ENCODE assay signal across 9 cellular contexts in the genomic region with DNA sequence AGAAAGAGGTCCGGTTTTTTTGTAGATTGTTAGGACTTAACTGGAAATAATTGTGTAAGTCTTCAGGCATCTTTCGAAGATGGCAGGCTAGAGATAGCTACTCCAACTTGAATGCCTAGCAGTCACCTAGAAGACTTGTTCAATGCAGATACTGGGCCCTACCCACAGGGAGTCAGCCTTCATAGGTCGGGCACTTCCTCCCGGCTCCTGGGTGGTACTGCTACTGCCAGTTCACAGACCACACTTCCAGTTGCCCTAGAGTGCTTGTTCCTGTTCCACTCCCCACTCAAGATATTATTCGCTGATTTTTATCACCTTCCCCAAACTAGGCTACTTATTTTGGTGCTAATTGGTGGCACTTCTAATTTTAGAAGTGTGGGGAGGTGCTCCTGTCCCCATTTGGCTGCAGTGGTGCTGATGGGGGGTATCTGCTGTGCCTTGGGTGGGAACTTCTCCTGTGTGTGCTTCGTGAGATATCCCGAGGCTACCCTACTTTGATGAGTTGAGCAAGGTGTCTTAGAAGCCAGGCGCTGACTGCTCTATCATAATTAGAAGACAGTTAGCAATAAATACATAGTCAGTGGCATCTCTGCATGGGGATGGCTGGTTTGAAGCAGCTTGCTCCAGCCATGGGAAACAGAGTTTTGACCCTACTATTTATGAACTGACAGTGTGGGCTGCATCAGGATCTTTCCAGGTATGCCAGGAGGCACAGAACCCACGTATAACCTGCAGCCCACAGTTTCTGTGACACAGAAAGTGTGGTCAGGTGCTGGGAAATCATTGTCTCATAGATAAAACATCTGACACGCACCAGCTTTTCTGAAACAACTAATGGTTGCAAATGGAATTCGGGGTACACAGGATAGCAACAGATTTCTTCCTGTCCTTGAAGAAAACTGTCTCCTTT. TPM values are rescaled to one million over a fixed set of nuclear protein-coding genes. Genes with fewer than 3 reads are reported as not detected.
A peak's percentile ranks its signal among the peaks of the same experiment; 100 is the strongest.
DNase-seq lines count a peak whose midpoint lies in the region; ATAC-seq lines count a peak whose summit lies in the region.
"Had no signal": no experiment of that assay in that cellular context is flagged by ENCODE, and none has a peak within 500 bp of the region (broad histone marks: within the 10 kb centered on the region; RNA-seq: fewer than 3 reads in every experiment).

No MANE protein-coding gene starts in this region.

- DNase-seq in NCI-H69 (lab: John Stamatoyannopoulos, UW) (peak; percentile 4), kidney glomerular epithelial cell (lab: John Stamatoyannopoulos, UW) (no peak), C1 segment of cervical spinal cord (lab: John Stamatoyannopoulos, UW) (no peak), substantia nigra (lab: John Stamatoyannopoulos, UW) (no peak)
- DNase-seq in naive thymus-derived CD8-positive, alpha-beta T cell, result peak in 3 of 10 donors; percentile 21 to 47 (median 30)
- DNase-seq: activated CD4-positive, CD25-positive, alpha-beta regulatory T cell treated with anti-CD3 and anti-CD28 coated beads, Interleukin-2, amount 50 U/mL, for 72 hours had no signal

- H3K4me1 Mint-ChIP-seq in activated naive CD8-positive, alpha-beta T cell (ENCODE audit: low read depth), result peaks cover 99% of the 10 kb centered on the region
- H3K4me1 Mint-ChIP-seq in naive thymus-derived CD8-positive, alpha-beta T cell, result peaks cover 57 to 100% (median 99%) of the 10 kb centered on the region in 4 donors

- H3K36me3 Mint-ChIP-seq in activated naive CD8-positive, alpha-beta T cell, result no peaks in the 10 kb centered on the region
- peaks cover 0 to 3% (median 0%) of the 10 kb centered on the region in 3 donors for H3K36me3 Mint-ChIP-seq in naive thymus-derived CD8-positive, alpha-beta T cell

- H3K4me3 ChIP-seq in GM08714 (ENCODE audit: low read length), result peak overlapping the region; percentile 29; the same call in 1 of the 2 replicates

- peak; percentile 61 to 63 for ATAC-seq in naive thymus-derived CD8-positive, alpha-beta T cell

- peak overlapping the region; percentile 44 for H3K4me3 Mint-ChIP-seq in activated naive CD8-positive, alpha-beta T cell
- H3K4me3 Mint-ChIP-seq in naive thymus-derived CD8-positive, alpha-beta T cell, result peak overlapping the region; percentile 13 to 86 (median 63)
- H3K4me3 Mint-ChIP-seq: neural crest cell had no signal

- no peaks in the 10 kb centered on the region for H3K27me3 Mint-ChIP-seq in activated naive CD8-positive, alpha-beta T cell
- H3K27me3 Mint-ChIP-seq in naive thymus-derived CD8-positive, alpha-beta T cell, result no peaks in the 10 kb centered on the region

- POLR2A ChIA-PET in naive thymus-derived CD8-positive, alpha-beta T cell (lab: Charles Lee), result interaction anchor here (0.6 to 15.8 kb wide), 8 partner anchors 9 to 498 kb away, joined by 3 to 194 read pairs (median 4); no protein-coding TSS in a partner anchor

- H3K9me3 Mint-ChIP-seq in activated naive CD8-positive, alpha-beta T cell (ENCODE audit: low read depth), result no peaks in the 10 kb centered on the region
- no peaks in the 10 kb centered on the region for H3K9me3 Mint-ChIP-seq in naive thymus-derived CD8-positive, alpha-beta T cell
- H3K9me3 Mint-ChIP-seq: neural crest cell had no signal

- peak overlapping the region; percentile 89 for H3K27ac Mint-ChIP-seq in activated naive CD8-positive, alpha-beta T cell
- peak overlapping the region; percentile 89 to 96 (median 92) for H3K27ac Mint-ChIP-seq in naive thymus-derived CD8-positive, alpha-beta T cell

- H3K27ac ChIP-seq in substantia nigra (ENCODE audit: low read depth, low read length, poor library complexity, severe bottlenecking), result no peak overlapping the region

RNA-seq across cellular contexts. Expression of a gene that starts 34.5 kb away (rescaled TPM):
- total RNA-seq in naive thymus-derived CD8-positive, alpha-beta T cell, result 100 to 1,000 TPM; 130 to 141 TPM
- polyA plus RNA-seq in naive thymus-derived CD8-positive, alpha-beta T cell, result 10 to 100 TPM; 37.7 to 64.3 (median 46.3) TPM
